ENCODE assay signal across 15 cellular contexts in the genomic region with DNA sequence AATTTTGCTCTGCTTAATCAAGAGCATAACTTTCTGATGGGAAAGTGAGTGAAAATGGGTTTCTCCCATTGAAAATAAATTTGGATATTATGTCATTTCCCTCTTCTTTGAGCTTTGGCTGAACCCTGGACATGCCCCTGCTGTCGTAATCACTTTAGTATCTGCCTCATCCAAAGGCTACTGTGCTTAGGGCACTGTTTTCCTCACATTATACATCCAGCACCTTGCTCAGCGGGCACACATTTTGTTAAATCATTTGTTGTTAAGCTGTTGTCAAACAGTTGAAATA.
DNase-seq lines count a peak whose midpoint lies in the region; ATAC-seq, FAIRE-seq and TF ChIP-seq lines count a peak whose summit lies in the region.
"Had no signal": no experiment of that assay in that cellular context is flagged by ENCODE, and none has a peak within 500 bp of the region (broad histone marks: within the 10 kb centered on the region; RNA-seq: fewer than 3 reads in every experiment).

No MANE protein-coding gene starts in this region.

- peaks cover 8% of the 10 kb centered on the region for H3K4me1 Mint-ChIP-seq in activated CD8-positive, alpha-beta memory T cell treated with anti-CD3 and anti-CD28 coated beads, Interleukin-2, amount 10 ng/mL, durations not matched to agents 7 days and 5 days
- peaks cover 10% of the 10 kb centered on the region for H3K4me1 Mint-ChIP-seq in activated T-helper 1 cell treated with anti-CD3 and anti-CD28 coated beads, Interleukin-12 subunit alpha, Interleukin-12 subunit beta, Interleukin-2, Interleukin-4 antibody, amounts not matched to agents 30 ng/mL and 10 ng/mL and 1 ng/mL, durations not matched to agents 14 hours and 24 hours and 36 hours (ENCODE audit: low read depth)

- FAIRE-seq in HepG2 (lab: Jason Lieb, UNC) = no peak

- ATAC-seq in left ventricle myocardium superior (peak; percentile 39), HepG2 (no peak; the same call in 2 of the 3 replicates), HG02571 (IDR thresholded peaks at IDR 0.05; ENCODE audit: unreplicated experiment) (no peak)
- no peak for ATAC-seq in activated CD8-positive, alpha-beta memory T cell treated with anti-CD3 and anti-CD28 coated beads, Interleukin-2, amount 10 ng/mL, durations not matched to agents 7 days and 5 days

- TF ChIP-seq CTCF in right atrium auricular region (IDR thresholded peaks at IDR 0.05) (no peak), HepG2 (CRISPR knock-in tag; IDR thresholded peaks at IDR 0.05) (no peak), parathyroid adenoma (IDR thresholded peaks at IDR 0.05) (no peak)

- TF ChIP-seq EP300 in HepG2 (IDR thresholded peaks at IDR 0.05; ENCODE audit: low read depth in 2 of 2, low read length in 2 of 2) (no peak), HepG2 (CRISPR knock-in tag; IDR thresholded peaks at IDR 0.05; ENCODE audit: borderline replicate concordance) (no peak)

- TF ChIP-seq RAD21 in HepG2 (CRISPR knock-in tag; IDR thresholded peaks at IDR 0.05) = no peak

- no peak overlapping the region for H3K27ac ChIP-seq in right atrium auricular region
- H3K27ac ChIP-seq in HepG2 (ENCODE audit: extremely low read length, insufficient read depth, low read length) = no peak overlapping the region
- peak overlapping the region; percentile 76 for H3K27ac ChIP-seq in parathyroid adenoma

- CTCF ChIA-PET in HepG2 (lab: Yijun Ruan, JAX; ENCODE audit: low intra/inter-chr PET ratio, low total read pairs) = no interaction called here
- CTCF ChIA-PET in activated CD8-positive, alpha-beta memory T cell treated with anti-CD3 and anti-CD28 coated beads, Interleukin-2, amount 10 ng/mL, durations not matched to agents 7 days and 5 days (lab: Charles Lee) = no interaction called here

- H3K9ac ChIP-seq in HepG2 (ENCODE audit: insufficient read depth, low read depth, low read length) (no peak overlapping the region), parathyroid adenoma (no peak overlapping the region)

- in situ Hi-C loops in HepG2 (cut with HindIII; ENCODE audit: extremely low pct_ligation_motif_present, low pct_unique_long_range_greater_than_20kb) = no loop called here

- H3K36me3 ChIP-seq in right atrium auricular region (no peaks in the 10 kb centered on the region), HepG2 (replicated peaks in 1 of 2; ENCODE audit: control insufficient read depth in 1 of 2, insufficient read depth in 2 of 2, low read length in 2 of 2) (no peaks in the 10 kb centered on the region), parathyroid adenoma (ENCODE audit: control insufficient read depth, insufficient read depth, low read length) (no peaks in the 10 kb centered on the region)
- H3K36me3 ChIP-seq: BE2C, Peyer's patch had no signal

- no peak overlapping the region for H3K4me3 ChIP-seq in right atrium auricular region
- no peak overlapping the region for H3K4me3 ChIP-seq in HepG2 (replicated peaks in 1 of 3; ENCODE audit: insufficient read depth in 1 of 3, low read depth in 2 of 3, low read length in 3 of 3)
- H3K4me3 ChIP-seq in parathyroid adenoma (ENCODE audit: low read depth, low read length) = no peak overlapping the region

- peaks cover 1% of the 10 kb centered on the region for H3K36me3 Mint-ChIP-seq in activated CD8-positive, alpha-beta memory T cell treated with anti-CD3 and anti-CD28 coated beads, Interleukin-2, amount 10 ng/mL, durations not matched to agents 7 days and 5 days
- no peaks in the 10 kb centered on the region for H3K36me3 Mint-ChIP-seq in activated T-helper 1 cell treated with anti-CD3 and anti-CD28 coated beads, Interleukin-12 subunit alpha, Interleukin-12 subunit beta, Interleukin-2, Interleukin-4 antibody, amounts not matched to agents 30 ng/mL and 10 ng/mL and 1 ng/mL, durations not matched to agents 14 hours and 24 hours and 36 hours (ENCODE audit: low read depth)

- 0 out of 2 replicates have a peak overlapping the region, but pooled peaks have one; percentile 51 for H3K4me2 ChIP-seq in HepG2 (ENCODE audit: low read depth, low read length)
- H3K4me2 ChIP-seq in parathyroid adenoma (ENCODE audit: low read length) = peak overlapping the region; percentile 9

- TF ChIP-seq POLR2A in HepG2 (IDR thresholded peaks at IDR 0.05; ENCODE audit: insufficient read depth in 1 of 2, low read depth in 2 of 2, low read length in 2 of 2) = no peak

- H3K79me2 ChIP-seq in HepG2 (ENCODE audit: insufficient read depth, low read length) (no peaks in the 10 kb centered on the region), parathyroid adenoma (no peaks in the 10 kb centered on the region)

- no peak for DNase-seq in left ventricle myocardium superior
- DNase-seq in right atrium auricular region (ENCODE audit: low spot score) = no peak
- DNase-seq in HepG2 (ENCODE audit: low spot score) = no peak
- DNase-seq in activated CD8-positive, alpha-beta memory T cell treated with anti-CD3 and anti-CD28 coated beads, Interleukin-2, amount 10 ng/mL, durations not matched to agents 7 days and 5 days = no peak
- no peak for DNase-seq in activated T-helper 1 cell treated with anti-CD3 and anti-CD28 coated beads, Interleukin-12 subunit alpha, Interleukin-12 subunit beta, Interleukin-2, Interleukin-4 antibody, amounts not matched to agents 30 ng/mL and 10 ng/mL and 1 ng/mL, durations not matched to agents 14 hours and 24 hours and 36 hours (ENCODE audit: low spot score)
- DNase-seq: BE2C; CD4-positive, alpha-beta T cell; GOT3; KG1; MV-4-11; NCI-H1694 treated with DMSO at 0.1 percent for 48 hours; NK-92 treated with Interleukin-12 subunit alpha and Interleukin-12 subunit beta, amount 100 ng/mL, for 24 hours; Peyer's patch had no signal

- no peaks in the 10 kb centered on the region for H4K20me1 ChIP-seq in HepG2 (ENCODE audit: insufficient read depth, low read length)

- H3K4me3 Mint-ChIP-seq in activated CD8-positive, alpha-beta memory T cell treated with anti-CD3 and anti-CD28 coated beads, Interleukin-2, amount 10 ng/mL, durations not matched to agents 7 days and 5 days = no peak overlapping the region
- H3K4me3 Mint-ChIP-seq in activated T-helper 1 cell treated with anti-CD3 and anti-CD28 coated beads, Interleukin-12 subunit alpha, Interleukin-12 subunit beta, Interleukin-2, Interleukin-4 antibody, amounts not matched to agents 30 ng/mL and 10 ng/mL and 1 ng/mL, durations not matched to agents 14 hours and 24 hours and 36 hours = no peak overlapping the region
- H3K4me3 Mint-ChIP-seq: CD4-positive, alpha-beta T cell had no signal

- no peaks in the 10 kb centered on the region for H3K9me3 ChIP-seq in right atrium auricular region
- H3K9me3 ChIP-seq in HepG2 (ENCODE audit: low read length) = no peaks in the 10 kb centered on the region
- no peaks in the 10 kb centered on the region for H3K9me3 ChIP-seq in parathyroid adenoma (ENCODE audit: control insufficient read depth, low read length)
- H3K9me3 ChIP-seq: BE2C, Peyer's patch had no signal

- no peaks in the 10 kb centered on the region for H3K9me3 Mint-ChIP-seq in activated CD8-positive, alpha-beta memory T cell treated with anti-CD3 and anti-CD28 coated beads, Interleukin-2, amount 10 ng/mL, durations not matched to agents 7 days and 5 days (ENCODE audit: low read depth)
- H3K9me3 Mint-ChIP-seq in activated T-helper 1 cell treated with anti-CD3 and anti-CD28 coated beads, Interleukin-12 subunit alpha, Interleukin-12 subunit beta, Interleukin-2, Interleukin-4 antibody, amounts not matched to agents 30 ng/mL and 10 ng/mL and 1 ng/mL, durations not matched to agents 14 hours and 24 hours and 36 hours = no peaks in the 10 kb centered on the region
- H3K9me3 Mint-ChIP-seq: CD4-positive, alpha-beta T cell had no signal

- no TSS peak for BruUV-seq in HepG2 (replicated peaks; lab: Mats Ljungman, UMichigan)

- no peak overlapping the region for H3K27ac Mint-ChIP-seq in activated CD8-positive, alpha-beta memory T cell treated with anti-CD3 and anti-CD28 coated beads, Interleukin-2, amount 10 ng/mL, durations not matched to agents 7 days and 5 days
- H3K27ac Mint-ChIP-seq in activated T-helper 1 cell treated with anti-CD3 and anti-CD28 coated beads, Interleukin-12 subunit alpha, Interleukin-12 subunit beta, Interleukin-2, Interleukin-4 antibody, amounts not matched to agents 30 ng/mL and 10 ng/mL and 1 ng/mL, durations not matched to agents 14 hours and 24 hours and 36 hours = no peak overlapping the region
- H3K27ac Mint-ChIP-seq: CD4-positive, alpha-beta T cell had no signal

- POLR2A ChIA-PET in HepG2 (lab: Yijun Ruan, JAX) = no interaction called here

- H3K4me1 ChIP-seq in right atrium auricular region = no peaks in the 10 kb centered on the region
- H3K4me1 ChIP-seq in HepG2 (ENCODE audit: insufficient read depth, low read length) = peaks cover 13% of the 10 kb centered on the region
- H3K4me1 ChIP-seq in parathyroid adenoma = peaks cover 33% of the 10 kb centered on the region
- H3K4me1 ChIP-seq: BE2C had no signal

- H3K27me3 ChIP-seq in right atrium auricular region (no peaks in the 10 kb centered on the region), HepG2 (ENCODE audit: control insufficient read depth in 1 of 2, insufficient read depth in 2 of 2, low read length in 2 of 2) (no peaks in the 10 kb centered on the region; a peak in 1 of 5 replicates), parathyroid adenoma (ENCODE audit: control insufficient read depth, insufficient read depth, low read length) (no peaks in the 10 kb centered on the region)
- H3K27me3 ChIP-seq: BE2C, Peyer's patch had no signal

- intact Hi-C loops in left ventricle myocardium superior (cut with micrococcal nuclease) (no loop called here), HepG2 (cut with micrococcal nuclease; ENCODE audit: unreplicated experiment) (no loop called here)
- intact Hi-C loops in activated T-helper 1 cell treated with anti-CD3 and anti-CD28 coated beads, Interleukin-12 subunit alpha, Interleukin-12 subunit beta, Interleukin-2, Interleukin-4 antibody, amounts not matched to agents 30 ng/mL and 10 ng/mL and 1 ng/mL, durations not matched to agents 14 hours and 24 hours and 36 hours (cut with micrococcal nuclease) = no loop called here

- no peaks in the 10 kb centered on the region for H3K27me3 Mint-ChIP-seq in activated CD8-positive, alpha-beta memory T cell treated with anti-CD3 and anti-CD28 coated beads, Interleukin-2, amount 10 ng/mL, durations not matched to agents 7 days and 5 days
- no peaks in the 10 kb centered on the region for H3K27me3 Mint-ChIP-seq in activated T-helper 1 cell treated with anti-CD3 and anti-CD28 coated beads, Interleukin-12 subunit alpha, Interleukin-12 subunit beta, Interleukin-2, Interleukin-4 antibody, amounts not matched to agents 30 ng/mL and 10 ng/mL and 1 ng/mL, durations not matched to agents 14 hours and 24 hours and 36 hours (ENCODE audit: insufficient read depth)
- H3K27me3 Mint-ChIP-seq: CD4-positive, alpha-beta T cell had no signal

- 46% methylated on average over 2 of the region's 2 CpGs for WGBS in HepG2 (ENCODE audit: low lambda C conversion rate)

- H2AFZ ChIP-seq in HepG2 (ENCODE audit: low read length) (no peak overlapping the region), parathyroid adenoma (peak overlapping the region; percentile 26)

TF ChIP-seq in HepG2, 621 proteins besides CTCF, POLR2A, EP300 and RAD21 (continues in another document):
- TF ChIP-seq ZBTB7B (CRISPR knock-in tag; IDR thresholded peaks at IDR 0.05) (no peak), NR2C2 (CRISPR knock-in tag; IDR thresholded peaks at IDR 0.05; ENCODE audit: borderline replicate concordance) (no peak), HCFC1 (IDR thresholded peaks at IDR 0.05; ENCODE audit: low read depth, low read length) (no peak), ZNF232 (CRISPR knock-in tag; IDR thresholded peaks at IDR 0.05; ENCODE audit: borderline replicate concordance) (no peak)
